ENCODE assay signal across 8 cellular contexts in genomic region chr12:132597333-132598283, GRCh38. TPM values are rescaled to one million over a fixed set of nuclear protein-coding genes. Genes with fewer than 3 reads are reported as not detected.
DNase-seq lines count a peak whose midpoint lies in the region; ATAC-seq and TF ChIP-seq lines count a peak whose summit lies in the region.

No MANE protein-coding gene starts in this region.

- WGBS in aorta, 2 donors, result 4 to 10% methylated on average over 12 to 53 of the region's 53 CpGs

- H3K4me3 ChIP-seq in AG10803 (ENCODE audit: low read length) (peak overlapping the region; percentile 66), HFF-Myc (replicated peaks; ENCODE audit: low read depth, low read length) (peak overlapping the region; percentile 20), skeletal muscle satellite cell (ENCODE audit: low read length) (peak overlapping the region; percentile 68), aorta (ENCODE audit: low read length in 2 of 2) (peak overlapping the region in 1 of 2 donors; percentile 29)

- ATAC-seq in aorta (ENCODE audit: low FRiP score) (no peak), HG03175 (IDR thresholded peaks at IDR 0.05; ENCODE audit: unreplicated experiment) (no peak)

- no peak overlapping the region for H3K27ac ChIP-seq in aorta (ENCODE audit: low read depth in 1 of 2, low read length in 2 of 2)

- H3K27me3 ChIP-seq in skeletal muscle satellite cell (ENCODE audit: control insufficient read depth, insufficient read depth, low read length), result peaks cover 31% of the 10 kb centered on the region
- no peaks in the 10 kb centered on the region for H3K27me3 ChIP-seq in aorta (ENCODE audit: control insufficient read depth in 1 of 2, insufficient read depth in 2 of 2, low read length in 1 of 2)

- H3K9ac ChIP-seq in skeletal muscle satellite cell (ENCODE audit: low read depth, low read length), result no peak overlapping the region

- DNase-seq in AG10803 (ENCODE audit: low read depth), result peak; percentile 70
- DNase-seq in HFF-Myc (ENCODE audit: extremely low read depth, low read depth), result no peak
- peak; percentile 44 for DNase-seq in T-helper 9 cell
- peak; percentile 12 for DNase-seq in fibroblast of the conjunctiva (ENCODE audit: low read depth)
- no peak for DNase-seq in aorta
- no peak for DNase-seq in activated effector memory CD4-positive, alpha-beta T cell treated with Interleukin-2 at 50 U/mL for 16 hours

- TF ChIP-seq CTCF in AG10803 (conservative IDR thresholded peaks at IDR 0.05; ENCODE audit: low read length) (no peak), HFF-Myc (IDR thresholded peaks at IDR 0.05; ENCODE audit: low read depth, low read length, missing control alignments) (no peak)

- H3K9me3 ChIP-seq in skeletal muscle satellite cell (replicated peaks; ENCODE audit: low read length) (no peaks in the 10 kb centered on the region), aorta (ENCODE audit: control insufficient read depth, low read length) (no peaks in the 10 kb centered on the region)

- H3K4me1 ChIP-seq in skeletal muscle satellite cell (ENCODE audit: control insufficient read depth, insufficient read depth, low read length), result peaks cover 20% of the 10 kb centered on the region
- no peaks in the 10 kb centered on the region for H3K4me1 ChIP-seq in aorta (ENCODE audit: control insufficient read depth in 1 of 2, insufficient read depth in 2 of 2, low read length in 2 of 2)

- H3K36me3 ChIP-seq in skeletal muscle satellite cell (ENCODE audit: insufficient read depth, low read length) (no peaks in the 10 kb centered on the region), aorta (ENCODE audit: control insufficient read depth in 1 of 2, insufficient read depth in 2 of 2, low read length in 1 of 2) (no peaks in the 10 kb centered on the region)

- H3K4me2 ChIP-seq in skeletal muscle satellite cell (ENCODE audit: low read length), result peak overlapping the region; percentile 80

- intact Hi-C loops in aorta (cut with DNase I), result loop anchor here in 1 of 2 donors (10.0 kb wide), 1 partner anchor 103 kb away; the partner anchor contains the start of gene FBRSL1

RNA-seq across cellular contexts. Expression of gene LRCOL1, which starts 12.8 kb away (rescaled TPM):
- not detected in 2 replicates for total RNA-seq in skeletal muscle satellite cell (2012; rRNA removed)
- 1 to 10 TPM in 1 of 2 donors, not detected in 1; 1.2 TPM for total RNA-seq in aorta
- polyA plus RNA-seq in aorta, result under 1 TPM in 1 of 2 donors, not detected in 1; 0.59 TPM

RNA-seq across cellular contexts. Expression of gene P2RX2, which starts 21.0 kb away (rescaled TPM):
- total RNA-seq in skeletal muscle satellite cell (2012; rRNA removed), result not detected in 2 replicates
- total RNA-seq in aorta, result under 1 TPM in 1 of 2 donors, not detected in 1; 0.27 TPM
- not detected for polyA plus RNA-seq in aorta

Comparison
In these comparisons a context has a peak if more than half of its experiments do, and no peak if none do; other contexts are left out.
1. DNase-seq: peak in AG10803 (single experiment), T-helper 9 cell (single experiment) and fibroblast of the conjunctiva (single experiment); none in HFF-Myc (single experiment), aorta (0 of 2) and activated effector memory CD4-positive, alpha-beta T cell treated with Interleukin-2 at 50 U/mL for 16 hours (single experiment).